1 cellular context compared by ENCODE assay signal in the genomic region with DNA sequence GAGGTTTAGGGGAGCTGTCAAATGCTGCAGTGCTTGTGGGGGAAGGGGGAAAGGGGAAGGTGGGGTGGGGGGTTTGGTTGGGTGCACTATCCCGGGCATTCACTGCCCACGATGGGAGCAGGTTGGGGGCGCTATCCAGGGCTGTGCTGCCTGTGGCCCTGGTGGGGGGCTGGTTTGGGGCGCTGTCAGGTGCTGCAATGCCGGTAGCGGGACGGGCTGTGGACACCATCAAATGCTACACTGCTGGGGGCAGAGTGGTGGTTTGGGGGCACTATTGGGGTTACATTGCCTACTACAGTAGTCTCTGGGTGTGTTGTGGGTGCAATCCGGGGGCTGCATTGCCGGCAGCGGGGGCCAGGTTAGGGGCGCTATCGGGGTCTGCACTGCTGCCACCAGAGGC. TPM values are rescaled to one million over a fixed set of nuclear protein-coding genes. Genes with fewer than 3 reads are reported as not detected.
"Had no signal": no experiment of that assay in that cellular context is flagged by ENCODE, and none has a peak within 500 bp of the region (broad histone marks: within the 10 kb centered on the region; RNA-seq: fewer than 3 reads in every experiment).

No MANE protein-coding gene starts in this region.

RNA-seq across cellular contexts. Expression of gene FAM153A, which starts 25.7 kb away (rescaled TPM):
- total RNA-seq: G401 had no signal
